ENCODE assay signal across 20 cellular contexts in genomic region chr21:41888749-41889376, GRCh38. TPM values are rescaled to one million over a fixed set of nuclear protein-coding genes. Genes with fewer than 3 reads are reported as not detected.
DNase-seq lines count a peak whose midpoint lies in the region; ATAC-seq and TF ChIP-seq lines count a peak whose summit lies in the region.
"Had no signal": no experiment of that assay in that cellular context is flagged by ENCODE, and none has a peak within 500 bp of the region (broad histone marks: within the 10 kb centered on the region; RNA-seq: fewer than 3 reads in every experiment).

No MANE protein-coding gene starts in this region.

- H3K36me3 ChIP-seq in left ventricle myocardium inferior: peaks cover 8% of the 10 kb centered on the region

- peak overlapping the region; percentile 34 for H3K27ac ChIP-seq in left ventricle myocardium inferior (replicated peaks)
- H3K27ac ChIP-seq: KMS-11 had no signal

- peaks cover 7% of the 10 kb centered on the region for H3K4me1 Mint-ChIP-seq in chondrocyte (ENCODE audit: low read depth)
- H3K4me1 Mint-ChIP-seq: CD4-positive, CD25-positive, alpha-beta regulatory T cell had no signal

- H3K9me3 ChIP-seq in left ventricle myocardium inferior (replicated peaks): no peaks in the 10 kb centered on the region

- intact Hi-C loops in left ventricle myocardium inferior (cut with micrococcal nuclease): no loop called here

- H3K36me3 Mint-ChIP-seq in chondrocyte (ENCODE audit: low read depth): peaks cover 7% of the 10 kb centered on the region

- DNase-seq in GM04504 (ENCODE audit: low read depth): peak; percentile 20
- no peak for DNase-seq in chondrocyte (ENCODE audit: low spot score)
- DNase-seq in left ventricle myocardium inferior: no peak
- peak; percentile 73 for DNase-seq in smooth muscle cell of the brain vasculature (ENCODE audit: low read depth, low spot score)
- DNase-seq in SIG-M5 treated with dmso at 0.1 percent for 504 hours (lab: John Stamatoyannopoulos, UW; ENCODE audit: unreplicated experiment): no peak
- DNase-seq in HUDEP-2 (lab: John Stamatoyannopoulos, UW; ENCODE audit: unreplicated experiment in 76 of 76): no peak
- DNase-seq: Calu3; CD4-positive, CD25-positive, alpha-beta regulatory T cell; DND-41; GF-D8; NCI-H1092; NCI-H1694; NCI-H69; NK-92 treated with Interleukin-12 subunit alpha and Interleukin-12 subunit beta, amount 100 ng/mL, for 24 hours; OCI-M1; RPMI8226 had no signal

- no peak overlapping the region for H3K4me3 Mint-ChIP-seq in chondrocyte (ENCODE audit: unreplicated experiment)
- H3K4me3 Mint-ChIP-seq: CD4-positive, CD25-positive, alpha-beta regulatory T cell; GM23338 had no signal

- peak overlapping the region; percentile 75 for H3K27ac Mint-ChIP-seq in chondrocyte (ENCODE audit: unreplicated experiment)
- H3K27ac Mint-ChIP-seq: CD4-positive, CD25-positive, alpha-beta regulatory T cell; GM23338 had no signal

- no peaks in the 10 kb centered on the region for H3K4me1 ChIP-seq in left ventricle myocardium inferior

- H3K27me3 Mint-ChIP-seq in chondrocyte (ENCODE audit: low read depth): no peaks in the 10 kb centered on the region
- H3K27me3 Mint-ChIP-seq: CD4-positive, CD25-positive, alpha-beta regulatory T cell had no signal

- TF ChIP-seq CTCF in chondrocyte (IDR thresholded peaks at IDR 0.05) (no peak), left ventricle myocardium inferior (IDR thresholded peaks at IDR 0.05; ENCODE audit: borderline replicate concordance) (no peak)

- no peak for ATAC-seq in HG03442 (IDR thresholded peaks at IDR 0.05; ENCODE audit: unreplicated experiment)
- ATAC-seq: GM23338, HepG2 had no signal

- H3K9me3 Mint-ChIP-seq in chondrocyte (ENCODE audit: low read depth): no peaks in the 10 kb centered on the region
- H3K9me3 Mint-ChIP-seq: CD4-positive, CD25-positive, alpha-beta regulatory T cell; GM23338 had no signal

- no peaks in the 10 kb centered on the region for H3K27me3 ChIP-seq in left ventricle myocardium inferior (ENCODE audit: low read depth)

- H3K4me3 ChIP-seq in left ventricle myocardium inferior: no peak overlapping the region
- H3K4me3 ChIP-seq: GM23338 had no signal

RNA-seq across cellular contexts. Expression of gene PRDM15, which starts 9.7 kb away (rescaled TPM):
- total RNA-seq in chondrocyte (4.9 to 9.2 TPM (median 7.8 TPM) in 3 replicates), left ventricle myocardium inferior (2.9 TPM)

Comparison
In these comparisons a context has a peak if more than half of its experiments do, and no peak if none do; other contexts are left out.
1. DNase-seq: peak in GM04504 (single experiment) and smooth muscle cell of the brain vasculature (single experiment); none in chondrocyte (single experiment), left ventricle myocardium inferior (single experiment), SIG-M5 treated with dmso at 0.1 percent for 504 hours (single experiment) and HUDEP-2 (0 of 76).